ENCODE assay signal across 29 cellular contexts in the genomic region with DNA sequence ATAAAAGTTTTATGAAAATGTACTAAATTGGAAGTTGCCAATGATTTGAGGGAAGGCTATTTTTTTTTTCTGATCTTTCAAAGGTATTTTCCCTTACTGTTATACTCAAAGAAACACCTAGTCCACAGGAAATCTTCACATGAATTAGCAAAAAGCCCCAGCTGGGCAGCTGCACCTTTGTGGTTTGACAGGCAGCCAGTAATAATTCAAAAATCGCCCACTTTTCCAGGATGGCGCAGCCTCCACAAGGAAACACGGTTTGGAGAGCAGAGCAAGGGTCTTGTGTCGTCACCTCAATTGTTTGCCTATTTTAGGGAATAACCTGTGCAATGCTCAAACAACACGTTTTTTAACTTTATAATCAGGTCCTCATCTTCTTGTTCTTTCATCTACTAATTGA.
DNase-seq lines count a peak whose midpoint lies in the region; ATAC-seq, FAIRE-seq and TF ChIP-seq lines count a peak whose summit lies in the region.
"Had no signal": no experiment of that assay in that cellular context is flagged by ENCODE, and none has a peak within 500 bp of the region (broad histone marks: within the 10 kb centered on the region; RNA-seq: fewer than 3 reads in every experiment).

No MANE protein-coding gene starts in this region.

- SMC1A ChIA-PET in GM12878 (lab: Charles Lee; ENCODE audit: uncharacterized antibody, unreplicated experiment) = interaction anchor here (0.6 to 3.5 kb wide), 9 partner anchors 9 to 66 kb away, joined by 3 to 36 read pairs (median 4); no protein-coding TSS in a partner anchor

- DNase-seq in NCI-H2107 treated with DMSO at 0.1 percent for 48 hours (lab: John Stamatoyannopoulos, UW; ENCODE audit: unreplicated experiment) (peak; percentile 13), NCI-H2107 (lab: John Stamatoyannopoulos, UW) (no peak), NCI-H69 (lab: John Stamatoyannopoulos, UW) (peak; percentile 14), GM12878 (ENCODE audit: low read depth, low spot score) (no peak), neural progenitor cell (ENCODE audit: low spot score) (no peak), GF-D8 (lab: John Stamatoyannopoulos, UW) (no peak)
- DNase-seq in activated CD4-positive, alpha-beta T cell treated with anti-CD3 and anti-CD28 coated beads, Interleukin-2, amount 50 U/mL, for 48 hours = no peak
- DNase-seq in activated CD8-positive, alpha-beta memory T cell treated with anti-CD3 and anti-CD28 coated beads, Interleukin-2, amount 50 U/mL, for 4 hours = no peak
- DNase-seq: 8988T; ACHN; BE2C; CD8-positive, alpha-beta memory T cell; DMS 273 treated with DMSO at 0.1 percent for 48 hours; DMS79; EL; GDM1; GM23248; H7; Kasumi-1; MV-4-11; NCI-H2081; NCI-H446; NCI-H524 treated with DMSO at 0.1 percent for 48 hours; NCI-H82; NK-92 treated with Interleukin-12 subunit alpha and Interleukin-12 subunit beta, amount 100 ng/mL, for 24 hours; PC-9 had no signal

- POLR2A ChIA-PET in GM12878 (lab: Charles Lee) = interaction anchor here (0.6 kb wide), 1 partner anchor 1359 kb away, joined by 7 read pairs; no protein-coding TSS in a partner anchor

- H3K27me3 Mint-ChIP-seq in neural progenitor cell (ENCODE audit: insufficient read depth, low read depth) = no peaks in the 10 kb centered on the region

- no peak for FAIRE-seq in GM12878 (lab: Jason Lieb, UNC)
- FAIRE-seq: K562 had no signal

- H3K27me3 ChIP-seq in GM12878 (replicated peaks in 1 of 2; ENCODE audit: control insufficient read depth in 2 of 2, insufficient read depth in 2 of 2, low read length in 1 of 2) = no peaks in the 10 kb centered on the region
- no peaks in the 10 kb centered on the region for H3K27me3 ChIP-seq in neural progenitor cell
- H3K27me3 ChIP-seq: BE2C had no signal

- no peaks in the 10 kb centered on the region for H3K36me3 Mint-ChIP-seq in neural progenitor cell
- H3K36me3 Mint-ChIP-seq: CD14-positive monocyte; CD8-positive, alpha-beta memory T cell had no signal

- H3K4me3 ChIP-seq in GM12878 (no peak overlapping the region), neural progenitor cell (no peak overlapping the region)
- H3K4me3 ChIP-seq: GM23248, K562, PC-9 had no signal

- no peak for TF ChIP-seq CTCF in GM12878 (IDR thresholded peaks at IDR 0.05 in 2 of 3, conservative IDR thresholded peaks at IDR 0.05 in 1 of 3; ENCODE audit: control insufficient read depth in 2 of 3, extremely low read depth in 1 of 3, insufficient read depth in 1 of 3, low read depth in 3 of 3, low read length in 3 of 3)
- TF ChIP-seq CTCF in neural progenitor cell (IDR thresholded peaks at IDR 0.05) = no peak

- TF ChIP-seq POLR2A in GM12878 (IDR thresholded peaks at IDR 0.05; ENCODE audit: low read depth, low read length) = no peak

- H4K20me1 ChIP-seq in GM12878 (ENCODE audit: control insufficient read depth, insufficient read depth) (no peaks in the 10 kb centered on the region), neural progenitor cell (ENCODE audit: low read depth) (no peaks in the 10 kb centered on the region)

- H3K4me1 ChIP-seq in GM12878 (ENCODE audit: control insufficient read depth, insufficient read depth, low read length) (no peaks in the 10 kb centered on the region), neural progenitor cell (no peaks in the 10 kb centered on the region)
- H3K4me1 ChIP-seq: BE2C had no signal

- no peaks in the 10 kb centered on the region for H3K36me3 ChIP-seq in GM12878 (ENCODE audit: control insufficient read depth in 2 of 2, insufficient read depth in 2 of 2, low read length in 1 of 2)
- H3K36me3 ChIP-seq in neural progenitor cell = no peaks in the 10 kb centered on the region
- H3K36me3 ChIP-seq: BE2C had no signal

- no peak for TF ChIP-seq EP300 in GM12878 (IDR thresholded peaks at IDR 0.05; ENCODE audit: borderline replicate concordance in 1 of 2, control insufficient read depth in 1 of 2, low read depth in 2 of 2, low read length in 2 of 2)

- H3K79me2 ChIP-seq in GM12878 (ENCODE audit: control insufficient read depth, insufficient read depth, low read length) (no peaks in the 10 kb centered on the region), neural progenitor cell (ENCODE audit: low read depth) (no peaks in the 10 kb centered on the region)

- no peak for ATAC-seq in GM12878
- ATAC-seq: K562, Right ventricle myocardium inferior had no signal

- intact Hi-C loops in GM12878 (cut with micrococcal nuclease; ENCODE audit: unreplicated experiment) = no loop called here

- H3K9me3 ChIP-seq in GM12878 (replicated peaks; ENCODE audit: control insufficient read depth, insufficient read depth, low read length) (no peaks in the 10 kb centered on the region), neural progenitor cell (ENCODE audit: low read depth) (no peaks in the 10 kb centered on the region)
- H3K9me3 ChIP-seq: BE2C had no signal

- 22% methylated on average over 5 of the region's 5 CpGs for WGBS in GM12878 (ENCODE audit: insufficient coverage, insufficient replicate concordance, low lambda C conversion rate, missing lambda C conversion rate)

- in situ Hi-C loops in GM12878 (cut with MboI) = no loop called here

- CTCF ChIA-PET in GM12878 (lab: Yijun Ruan, JAX) = interaction anchor here (0.7 to 2.6 kb wide), 9 partner anchors 9 to 1711 kb away, joined by 3 to 10 read pairs (median 4); no protein-coding TSS in a partner anchor

- H3K9ac ChIP-seq in GM12878 (ENCODE audit: control insufficient read depth, insufficient read depth, low read length) (no peak overlapping the region), neural progenitor cell (no peak overlapping the region)
- H3K9ac ChIP-seq: GM23248 had no signal

- H3K4me2 ChIP-seq in GM12878 (ENCODE audit: control insufficient read depth, insufficient read depth) (no peak overlapping the region), neural progenitor cell (no peak overlapping the region)
- H3K4me2 ChIP-seq: PC-9 had no signal

- H3F3A ChIP-seq in neural progenitor cell (ENCODE audit: low read depth) = no peaks in the 10 kb centered on the region

- H2AFZ ChIP-seq in GM12878 (ENCODE audit: control insufficient read depth, low read depth, low read length) = no peak overlapping the region
- peak overlapping the region; percentile 11 for H2AFZ ChIP-seq in neural progenitor cell (replicated peaks)
- H2AFZ ChIP-seq: GM23248, PC-9 had no signal

- peaks cover 12% of the 10 kb centered on the region for H3K9me3 Mint-ChIP-seq in neural progenitor cell

- BruUV-seq in GM12878 (replicated peaks; lab: Mats Ljungman, UMichigan) = no TSS peak

- H3K4me3 Mint-ChIP-seq in neural progenitor cell = no peak overlapping the region
- H3K4me3 Mint-ChIP-seq: CD14-positive monocyte; CD8-positive, alpha-beta memory T cell had no signal

- RAD21 ChIA-PET in GM12878 (lab: Charles Lee; ENCODE audit: unreplicated experiment) = interaction anchor here (0.9 to 3.7 kb wide), 5 partner anchors 11 to 1460 kb away, joined by 3 to 28 read pairs (median 3); no protein-coding TSS in a partner anchor

- H3K27ac Mint-ChIP-seq in neural progenitor cell = no peak overlapping the region
- H3K27ac Mint-ChIP-seq: CD14-positive monocyte; CD8-positive, alpha-beta memory T cell had no signal

- H3K27ac ChIP-seq in GM12878 (ENCODE audit: control insufficient read depth, insufficient read depth) (no peak overlapping the region), neural progenitor cell (no peak overlapping the region)
- H3K27ac ChIP-seq: GM23248, PC-9 had no signal

- H3K4me1 Mint-ChIP-seq in neural progenitor cell = no peaks in the 10 kb centered on the region
- H3K4me1 Mint-ChIP-seq: CD14-positive monocyte; CD8-positive, alpha-beta memory T cell had no signal

- no peak for TF ChIP-seq RAD21 in GM12878 (IDR thresholded peaks at IDR 0.05; ENCODE audit: insufficient read depth, low read depth, low read length)

TF ChIP-seq in GM12878, 131 proteins besides CTCF, POLR2A, EP300 and RAD21:
- TF ChIP-seq ZBED1 (IDR thresholded peaks at IDR 0.05; ENCODE audit: borderline replicate concordance) (no peak), IKZF1 (conservative IDR thresholded peaks at IDR 0.05) (0 out of 2 replicates have a peak, but pooled peaks have one; percentile 13), STAT1 (conservative IDR thresholded peaks at IDR 0.05) (no peak)
- TF ChIP-seq, protein P1, sequence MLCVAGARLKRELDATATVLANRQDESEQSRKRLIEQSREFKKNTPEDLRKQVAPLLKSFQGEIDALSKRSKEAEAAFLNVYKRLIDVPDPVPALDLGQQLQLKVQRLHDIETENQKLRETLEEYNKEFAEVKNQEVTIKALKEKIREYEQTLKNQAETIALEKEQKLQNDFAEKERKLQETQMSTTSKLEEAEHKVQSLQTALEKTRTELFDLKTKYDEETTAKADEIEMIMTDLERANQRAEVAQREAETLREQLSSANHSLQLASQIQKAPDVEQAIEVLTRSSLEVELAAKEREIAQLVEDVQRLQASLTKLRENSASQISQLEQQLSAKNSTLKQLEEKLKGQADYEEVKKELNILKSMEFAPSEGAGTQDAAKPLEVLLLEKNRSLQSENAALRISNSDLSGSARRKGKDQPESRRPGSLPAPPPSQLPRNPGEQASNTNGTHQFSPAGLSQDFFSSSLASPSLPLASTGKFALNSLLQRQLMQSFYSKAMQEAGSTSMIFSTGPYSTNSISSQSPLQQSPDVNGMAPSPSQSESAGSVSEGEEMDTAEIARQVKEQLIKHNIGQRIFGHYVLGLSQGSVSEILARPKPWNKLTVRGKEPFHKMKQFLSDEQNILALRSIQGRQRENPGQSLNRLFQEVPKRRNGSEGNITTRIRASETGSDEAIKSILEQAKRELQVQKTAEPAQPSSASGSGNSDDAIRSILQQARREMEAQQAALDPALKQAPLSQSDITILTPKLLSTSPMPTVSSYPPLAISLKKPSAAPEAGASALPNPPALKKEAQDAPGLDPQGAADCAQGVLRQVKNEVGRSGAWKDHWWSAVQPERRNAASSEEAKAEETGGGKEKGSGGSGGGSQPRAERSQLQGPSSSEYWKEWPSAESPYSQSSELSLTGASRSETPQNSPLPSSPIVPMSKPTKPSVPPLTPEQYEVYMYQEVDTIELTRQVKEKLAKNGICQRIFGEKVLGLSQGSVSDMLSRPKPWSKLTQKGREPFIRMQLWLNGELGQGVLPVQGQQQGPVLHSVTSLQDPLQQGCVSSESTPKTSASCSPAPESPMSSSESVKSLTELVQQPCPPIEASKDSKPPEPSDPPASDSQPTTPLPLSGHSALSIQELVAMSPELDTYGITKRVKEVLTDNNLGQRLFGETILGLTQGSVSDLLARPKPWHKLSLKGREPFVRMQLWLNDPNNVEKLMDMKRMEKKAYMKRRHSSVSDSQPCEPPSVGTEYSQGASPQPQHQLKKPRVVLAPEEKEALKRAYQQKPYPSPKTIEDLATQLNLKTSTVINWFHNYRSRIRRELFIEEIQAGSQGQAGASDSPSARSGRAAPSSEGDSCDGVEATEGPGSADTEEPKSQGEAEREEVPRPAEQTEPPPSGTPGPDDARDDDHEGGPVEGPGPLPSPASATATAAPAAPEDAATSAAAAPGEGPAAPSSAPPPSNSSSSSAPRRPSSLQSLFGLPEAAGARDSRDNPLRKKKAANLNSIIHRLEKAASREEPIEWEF (IDR thresholded peaks at IDR 0.05; ENCODE audit: insufficient replicate concordance, low read depth, low read length) = no peak

Comparison
In these comparisons a context has a peak if more than half of its experiments do, and no peak if none do; other contexts are left out.
1. DNase-seq: peak in NCI-H2107 treated with DMSO at 0.1 percent for 48 hours (single experiment) and NCI-H69 (single experiment); none in NCI-H2107 (single experiment), GM12878 (single experiment), neural progenitor cell (single experiment), GF-D8 (single experiment), activated CD4-positive, alpha-beta T cell treated with anti-CD3 and anti-CD28 coated beads, Interleukin-2, amount 50 U/mL, for 48 hours (0 of 2) and activated CD8-positive, alpha-beta memory T cell treated with anti-CD3 and anti-CD28 coated beads, Interleukin-2, amount 50 U/mL, for 4 hours (single experiment).